In genomic region chr22:37401401-37401859, GRCh38 we compare ENCODE assay signal across 1 cellular context.
TF ChIP-seq lines count a peak whose summit lies in the region.

No MANE protein-coding gene starts in this region.

TF ChIP-seq in HCT116, 20 proteins besides CTCF, POLR2A, EP300 and RAD21:
- no peak for TF ChIP-seq EZH2phosphoT487 (IDR thresholded peaks at IDR 0.05; ENCODE audit: borderline replicate concordance)
- TF ChIP-seq JUND (IDR thresholded peaks at IDR 0.05): no peak
- TF ChIP-seq POLR2AphosphoS5 (IDR thresholded peaks at IDR 0.05; ENCODE audit: low read depth, low read length): no peak
- no peak for TF ChIP-seq CBX3 (IDR thresholded peaks at IDR 0.05; ENCODE audit: low read depth)
- no peak for TF ChIP-seq SP1 (IDR thresholded peaks at IDR 0.05; ENCODE audit: low read depth)
- TF ChIP-seq SRF (IDR thresholded peaks at IDR 0.05; ENCODE audit: low read depth): no peak
- no peak for TF ChIP-seq FOSL1 (IDR thresholded peaks at IDR 0.05; ENCODE audit: low read depth)
- TF ChIP-seq, protein P1, sequence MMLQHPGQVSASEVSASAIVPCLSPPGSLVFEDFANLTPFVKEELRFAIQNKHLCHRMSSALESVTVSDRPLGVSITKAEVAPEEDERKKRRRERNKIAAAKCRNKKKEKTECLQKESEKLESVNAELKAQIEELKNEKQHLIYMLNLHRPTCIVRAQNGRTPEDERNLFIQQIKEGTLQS (IDR thresholded peaks at IDR 0.05): no peak
- no peak for TF ChIP-seq ELF1 (IDR thresholded peaks at IDR 0.05; ENCODE audit: borderline replicate concordance, low read depth)
- TF ChIP-seq, protein P2, sequence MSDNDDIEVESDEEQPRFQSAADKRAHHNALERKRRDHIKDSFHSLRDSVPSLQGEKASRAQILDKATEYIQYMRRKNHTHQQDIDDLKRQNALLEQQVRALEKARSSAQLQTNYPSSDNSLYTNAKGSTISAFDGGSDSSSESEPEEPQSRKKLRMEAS (IDR thresholded peaks at IDR 0.05): no peak
- TF ChIP-seq, protein P3, sequence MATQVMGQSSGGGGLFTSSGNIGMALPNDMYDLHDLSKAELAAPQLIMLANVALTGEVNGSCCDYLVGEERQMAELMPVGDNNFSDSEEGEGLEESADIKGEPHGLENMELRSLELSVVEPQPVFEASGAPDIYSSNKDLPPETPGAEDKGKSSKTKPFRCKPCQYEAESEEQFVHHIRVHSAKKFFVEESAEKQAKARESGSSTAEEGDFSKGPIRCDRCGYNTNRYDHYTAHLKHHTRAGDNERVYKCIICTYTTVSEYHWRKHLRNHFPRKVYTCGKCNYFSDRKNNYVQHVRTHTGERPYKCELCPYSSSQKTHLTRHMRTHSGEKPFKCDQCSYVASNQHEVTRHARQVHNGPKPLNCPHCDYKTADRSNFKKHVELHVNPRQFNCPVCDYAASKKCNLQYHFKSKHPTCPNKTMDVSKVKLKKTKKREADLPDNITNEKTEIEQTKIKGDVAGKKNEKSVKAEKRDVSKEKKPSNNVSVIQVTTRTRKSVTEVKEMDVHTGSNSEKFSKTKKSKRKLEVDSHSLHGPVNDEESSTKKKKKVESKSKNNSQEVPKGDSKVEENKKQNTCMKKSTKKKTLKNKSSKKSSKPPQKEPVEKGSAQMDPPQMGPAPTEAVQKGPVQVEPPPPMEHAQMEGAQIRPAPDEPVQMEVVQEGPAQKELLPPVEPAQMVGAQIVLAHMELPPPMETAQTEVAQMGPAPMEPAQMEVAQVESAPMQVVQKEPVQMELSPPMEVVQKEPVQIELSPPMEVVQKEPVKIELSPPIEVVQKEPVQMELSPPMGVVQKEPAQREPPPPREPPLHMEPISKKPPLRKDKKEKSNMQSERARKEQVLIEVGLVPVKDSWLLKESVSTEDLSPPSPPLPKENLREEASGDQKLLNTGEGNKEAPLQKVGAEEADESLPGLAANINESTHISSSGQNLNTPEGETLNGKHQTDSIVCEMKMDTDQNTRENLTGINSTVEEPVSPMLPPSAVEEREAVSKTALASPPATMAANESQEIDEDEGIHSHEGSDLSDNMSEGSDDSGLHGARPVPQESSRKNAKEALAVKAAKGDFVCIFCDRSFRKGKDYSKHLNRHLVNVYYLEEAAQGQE (IDR thresholded peaks at IDR 0.05; ENCODE audit: low read depth): no peak
- TF ChIP-seq CEBPB (IDR thresholded peaks at IDR 0.05; ENCODE audit: low read depth): no peak
- TF ChIP-seq ZNF274 (IDR thresholded peaks at IDR 0.05; ENCODE audit: low read depth, low read length): no peak
